8 cellular contexts compared by ENCODE assay signal in genomic region chr4:2937146-2937857, GRCh38. TPM values are rescaled to one million over a fixed set of nuclear protein-coding genes. Genes with fewer than 3 reads are reported as not detected.
DNase-seq lines count a peak whose midpoint lies in the region; ATAC-seq and TF ChIP-seq lines count a peak whose summit lies in the region.

No MANE protein-coding gene starts in this region.

- H3K27me3 ChIP-seq in BLaER1 treated with 17β-estradiol and CSF1 and Interleukin-3, amounts not matched to agents 10 nM and 100 nM, result no peaks in the 10 kb centered on the region

- no peak overlapping the region for H3K4me3 ChIP-seq in BLaER1 treated with 17β-estradiol and CSF1 and Interleukin-3, amounts not matched to agents 10 nM and 100 nM
- no peak overlapping the region for H3K4me3 ChIP-seq in mucosa of descending colon

- H3K4me1 Mint-ChIP-seq in activated naive CD8-positive, alpha-beta T cell (ENCODE audit: low read depth), result peaks cover 35% of the 10 kb centered on the region

- H3K4me2 ChIP-seq in BLaER1 treated with 17β-estradiol and CSF1 and Interleukin-3, amounts not matched to agents 10 nM and 100 nM, result peak overlapping the region; percentile 88 to 99 (median 96)

- peak overlapping the region; percentile 90 for H3K27ac Mint-ChIP-seq in activated naive CD8-positive, alpha-beta T cell

- H3K9ac ChIP-seq in BLaER1 treated with 17β-estradiol and CSF1 and Interleukin-3, amounts not matched to agents 10 nM and 100 nM, result peak overlapping the region in 9 of 11 experiments; percentile 11 to 95 (median 88); a peak in 10 of 22 replicates

- no peaks in the 10 kb centered on the region for H3K9me3 Mint-ChIP-seq in activated naive CD8-positive, alpha-beta T cell (ENCODE audit: low read depth)

- H3K27me3 Mint-ChIP-seq in activated naive CD8-positive, alpha-beta T cell, result no peaks in the 10 kb centered on the region

- H3K36me3 Mint-ChIP-seq in activated naive CD8-positive, alpha-beta T cell, result peaks cover 4% of the 10 kb centered on the region

- peaks cover 51 to 62% (median 55%) of the 10 kb centered on the region in 11 experiments for H3K36me3 ChIP-seq in BLaER1 treated with 17β-estradiol and CSF1 and Interleukin-3, amounts not matched to agents 10 nM and 100 nM
- peaks cover 3% of the 10 kb centered on the region for H3K36me3 ChIP-seq in mucosa of descending colon (ENCODE audit: low read depth)

- DNase-seq in H4 (ENCODE audit: low spot score) (peak; percentile 19), mucosa of descending colon (peak in 2 of 3 donors; percentile 32 to 51)

- TF ChIP-seq CTCF in mucosa of descending colon (IDR thresholded peaks at IDR 0.05), result no peak

- no peaks in the 10 kb centered on the region for H3K9me3 ChIP-seq in BLaER1 treated with 17β-estradiol and CSF1 and Interleukin-3, amounts not matched to agents 10 nM and 100 nM (replicated peaks in 1 of 11)
- no peaks in the 10 kb centered on the region for H3K9me3 ChIP-seq in mucosa of descending colon

- peak overlapping the region in 1 of 11 experiments; percentile 14; a peak in 1 of 22 replicates for H3K27ac ChIP-seq in BLaER1 treated with 17β-estradiol and CSF1 and Interleukin-3, amounts not matched to agents 10 nM and 100 nM

- peaks cover 14 to 91% (median 75%) of the 10 kb centered on the region in 11 experiments; a peak in 21 of 22 replicates for H4K20me1 ChIP-seq in BLaER1 treated with 17β-estradiol and CSF1 and Interleukin-3, amounts not matched to agents 10 nM and 100 nM

- no peak for ATAC-seq in mucosa of descending colon
- no peak for ATAC-seq in GM18858 (IDR thresholded peaks at IDR 0.05; ENCODE audit: unreplicated experiment)
- ATAC-seq in GM19463 (IDR thresholded peaks at IDR 0.05; ENCODE audit: unreplicated experiment), result no peak
- no peak for ATAC-seq in HG03025 (IDR thresholded peaks at IDR 0.05; ENCODE audit: low FRiP score, unreplicated experiment)
- no peak for ATAC-seq in GM18498 (IDR thresholded peaks at IDR 0.05; ENCODE audit: unreplicated experiment)

- H3K4me3 Mint-ChIP-seq in activated naive CD8-positive, alpha-beta T cell, result peak overlapping the region; percentile 91

- intact Hi-C loops in mucosa of descending colon (cut with DNase I, micrococcal nuclease), result loop anchor here (10.0 kb wide), 2 partner anchors 93 to 173 kb away; partner anchors contain the start of gene ADD1 (in 1 of the 2)

- peaks cover 39 to 66% (median 50%) of the 10 kb centered on the region in 10 experiments for H3K4me1 ChIP-seq in BLaER1 treated with 17β-estradiol and CSF1 and Interleukin-3, amounts not matched to agents 10 nM and 100 nM
- peaks cover 20% of the 10 kb centered on the region for H3K4me1 ChIP-seq in mucosa of descending colon (ENCODE audit: low read depth)

RNA-seq across cellular contexts. Expression of gene NOP14, which starts 25.9 kb away (rescaled TPM):
- 15.8 and 18.8 TPM in 2 replicates for total RNA-seq in H4 (2014; rRNA removed; shearing (Covaris generic))
- total RNA-seq in mucosa of descending colon, result 10 to 100 TPM; 18.2 to 23.8 (median 23.5) TPM

RNA-seq across cellular contexts. Expression of gene GRK4, which starts 26.1 kb away (rescaled TPM):
- 1.6 and 3.3 TPM in 2 replicates for total RNA-seq in H4 (2014; rRNA removed; shearing (Covaris generic))
- total RNA-seq in mucosa of descending colon, result 1 to 10 TPM in 2 of 3 donors, under 1 TPM in 1; 0.87 to 8.9 (median 3.9) TPM
